In genomic region chr2:241802806-241803318, GRCh38 we compare ENCODE assay signal across 9 cellular contexts. TPM values are rescaled to one million over a fixed set of nuclear protein-coding genes. Genes with fewer than 3 reads are reported as not detected.
A peak's percentile ranks its signal among the peaks of the same experiment; 100 is the strongest.
DNase-seq lines count a peak whose midpoint lies in the region; ATAC-seq lines count a peak whose summit lies in the region.
"Had no signal": no experiment of that assay in that cellular context is flagged by ENCODE, and none has a peak within 500 bp of the region (broad histone marks: within the 10 kb centered on the region; RNA-seq: fewer than 3 reads in every experiment).

No MANE protein-coding gene starts in this region.

- H3K9me3 ChIP-seq in ES-I3 (ENCODE audit: control insufficient read depth, insufficient read depth, low read length): no peaks in the 10 kb centered on the region
- H3K9me3 ChIP-seq in ectodermal cell (ENCODE audit: control insufficient read depth, low read length): no peaks in the 10 kb centered on the region

- peak overlapping the region; percentile 40 for H3K4me3 ChIP-seq in ectodermal cell (ENCODE audit: insufficient read depth, low read depth, low read length)

- ATAC-seq in HG03066 (IDR thresholded peaks at IDR 0.05; ENCODE audit: low read depth, unreplicated experiment): peak; percentile 6

- H3K9ac ChIP-seq in ES-I3 (ENCODE audit: low read depth, low read length): peak overlapping the region; percentile 50; the same call in 1 of the 2 replicates

- H3K4me1 ChIP-seq in ES-I3 (ENCODE audit: insufficient read depth, low read length) (peaks cover 8% of the 10 kb centered on the region; the same call in 1 of the 2 replicates), ectodermal cell (ENCODE audit: control insufficient read depth, insufficient read depth, low read length) (peaks cover 20% of the 10 kb centered on the region)

- DNase-seq in posterior vena cava (ENCODE audit: low spot score): peak; percentile 57
- no peak for DNase-seq in stimulated activated naive CD4-positive, alpha-beta T cell (lab: John Stamatoyannopoulos, UW)
- DNase-seq in NCI-H2081 treated with DMSO at 0.1 percent for 48 hours (lab: John Stamatoyannopoulos, UW): no peak
- no peak for DNase-seq in effector CD4-positive, alpha-beta T cell
- DNase-seq in RKO (ENCODE audit: low spot score): no peak
- DNase-seq: NCI-H82 had no signal

- H3K36me3 ChIP-seq in ES-I3 (ENCODE audit: insufficient read depth, low read length) (no peaks in the 10 kb centered on the region), ectodermal cell (ENCODE audit: control insufficient read depth, insufficient read depth, low read length) (no peaks in the 10 kb centered on the region)

- 83 to 85% methylated on average over 23 of the region's 23 CpGs for WGBS in ectodermal cell, 2 experiments

- peaks cover 32% of the 10 kb centered on the region for H3K27me3 ChIP-seq in ectodermal cell (ENCODE audit: control insufficient read depth, insufficient read depth, low read length, poor library complexity, severe bottlenecking)

- no peak overlapping the region for H3K27ac ChIP-seq in ectodermal cell (ENCODE audit: insufficient read depth, low read depth, low read length, poor library complexity, severe bottlenecking)

- intact Hi-C loops in posterior vena cava (cut with DNase I): no loop called here

RNA-seq across cellular contexts. Expression of gene NEU4, which starts 6.1 kb away (rescaled TPM):
- polyA plus RNA-seq in ectodermal cell (2013, experiment 1 of 4): 1.1 TPM
- 0.66 TPM for polyA plus RNA-seq in ectodermal cell (2013, experiment 2 of 4)
- 0.59 TPM for polyA plus RNA-seq in ectodermal cell (2013, experiment 3 of 4)
- 0.57 TPM for polyA plus RNA-seq in ectodermal cell (2013, experiment 4 of 4)
- under 1 TPM in 1 of 2 donors, not detected in 1; 0.38 TPM for total RNA-seq in posterior vena cava

RNA-seq across cellular contexts. Expression of gene GAL3ST2, which starts 26.2 kb away (rescaled TPM):
- polyA plus RNA-seq in ectodermal cell (2013, experiment 1 of 4): not detected
- polyA plus RNA-seq in ectodermal cell (2013, experiment 2 of 4): 0.18 TPM
- polyA plus RNA-seq in ectodermal cell (2013, experiment 3 of 4): 0.32 TPM
- not detected for polyA plus RNA-seq in ectodermal cell (2013, experiment 4 of 4)
- total RNA-seq in posterior vena cava: not detected

RNA-seq across cellular contexts. Expression of gene PDCD1, which starts 55.8 kb away (rescaled TPM):
- not detected for polyA plus RNA-seq in ectodermal cell (2013, experiment 1 of 4)
- polyA plus RNA-seq in ectodermal cell (2013, experiment 2 of 4): not detected
- not detected for polyA plus RNA-seq in ectodermal cell (2013, experiment 3 of 4)
- not detected for polyA plus RNA-seq in ectodermal cell (2013, experiment 4 of 4)
- total RNA-seq in posterior vena cava: under 1 TPM in 1 of 2 donors, not detected in 1; 0.38 TPM
